ENCODE assay signal across 15 cellular contexts in the genomic region with DNA sequence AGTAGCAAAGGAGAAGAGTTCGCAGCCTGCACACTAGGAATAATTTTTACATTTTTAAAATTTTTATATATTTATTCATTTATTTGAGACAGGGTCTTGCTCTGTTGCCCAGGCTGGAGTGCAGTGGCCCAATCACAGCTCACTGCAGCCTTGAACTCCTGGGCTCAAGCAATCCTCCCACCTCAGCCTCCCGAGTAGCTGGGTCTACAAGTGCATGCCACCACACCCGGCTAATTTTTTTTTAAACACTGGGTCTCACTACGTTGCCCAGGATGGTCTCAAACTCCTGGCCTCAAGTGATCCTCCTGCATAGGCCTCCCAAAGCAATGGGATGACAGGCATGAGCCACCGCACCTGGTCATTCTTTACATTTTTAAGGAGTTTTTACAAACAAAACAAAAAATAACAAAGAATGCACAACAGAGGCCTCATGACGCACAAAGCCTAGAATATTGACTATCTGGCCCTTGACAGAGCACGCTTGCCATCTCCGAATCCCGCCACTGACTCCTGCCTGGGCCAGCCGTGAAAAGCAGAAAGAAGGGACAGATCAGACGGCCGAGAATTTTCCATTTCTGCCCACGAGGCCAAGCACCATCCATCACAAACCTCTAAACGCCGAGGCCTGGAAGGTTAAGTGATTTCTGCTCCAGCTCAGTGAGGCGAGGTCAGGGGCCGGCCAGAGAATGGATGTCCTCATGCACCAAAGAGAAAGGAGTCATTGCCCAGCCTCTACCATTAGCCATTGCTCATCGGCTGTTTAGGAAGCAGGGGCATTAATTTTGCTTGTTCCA.
DNase-seq lines count a peak whose midpoint lies in the region; ATAC-seq and TF ChIP-seq lines count a peak whose summit lies in the region.
"Had no signal": no experiment of that assay in that cellular context is flagged by ENCODE, and none has a peak within 500 bp of the region (broad histone marks: within the 10 kb centered on the region; RNA-seq: fewer than 3 reads in every experiment).

No MANE protein-coding gene starts in this region.

- CTCF ChIA-PET in AG04450 (lab: Charles Lee), result no interaction called here
- CTCF ChIA-PET in WTC11 (lab: Charles Lee), result no interaction called here

- H3K27me3 Mint-ChIP-seq in WTC11 (ENCODE audit: low read depth) (no peaks in the 10 kb centered on the region; the same call in 1 of the 2 replicates), endothelial cell (ENCODE audit: unreplicated experiment) (peaks cover 11% of the 10 kb centered on the region)

- DNase-seq in AG04450 (ENCODE audit: low read depth, low spot score), result no peak
- no peak for DNase-seq in WTC11 (ENCODE audit: low spot score)
- no peak for DNase-seq in omental fat pad (ENCODE audit: low spot score)
- DNase-seq in stimulated activated CD4-positive, alpha-beta T cell treated with anti-CD3 and anti-CD28 coated beads, Interleukin-4, amount 100 ng/mL, for 1 hour, result no peak
- DNase-seq in coronary artery (ENCODE audit: low spot score), result no peak
- DNase-seq in endothelial cell (ENCODE audit: low spot score), result no peak
- DNase-seq: activated CD4-positive, CD25-positive, alpha-beta regulatory T cell; activated effector memory CD4-positive, alpha-beta T cell treated with anti-CD3 and anti-CD28 coated beads, Interleukin-2, amount 50 U/mL, for 16 hours; H7; NCI-H2081 treated with DMSO at 0.1 percent for 48 hours; NCI-H82 had no signal

- H3K4me1 Mint-ChIP-seq in WTC11 (peaks cover 23% of the 10 kb centered on the region), endothelial cell (ENCODE audit: unreplicated experiment) (peaks cover 24% of the 10 kb centered on the region)

- H3K36me3 Mint-ChIP-seq in WTC11, result no peaks in the 10 kb centered on the region
- H3K36me3 Mint-ChIP-seq in endothelial cell (ENCODE audit: low read depth, unreplicated experiment), result peaks cover 4% of the 10 kb centered on the region
- H3K36me3 Mint-ChIP-seq: stimulated activated effector memory CD8-positive, alpha-beta T cell treated with anti-CD3 and anti-CD28 coated beads, Interleukin-12 subunit alpha, Interleukin-12 subunit beta, amount 100 ng/mL, for 72 hours had no signal

- peaks cover 1% of the 10 kb centered on the region for H3K27me3 ChIP-seq in AG04450 (ENCODE audit: control insufficient read depth, insufficient read depth, low read length)
- H3K27me3 ChIP-seq in layer of hippocampus (ENCODE audit: control insufficient read depth, insufficient read depth, low read length), result no peaks in the 10 kb centered on the region
- H3K27me3 ChIP-seq in rectal smooth muscle tissue (ENCODE audit: control insufficient read depth, insufficient read depth, low read length), result no peaks in the 10 kb centered on the region

- H3K4me3 ChIP-seq in AG04450 (ENCODE audit: low read depth, low read length) (no peak overlapping the region), rectal smooth muscle tissue (ENCODE audit: low read length) (no peak overlapping the region), coronary artery (no peak overlapping the region)

- peaks cover 45% of the 10 kb centered on the region for H3K4me1 ChIP-seq in rectal smooth muscle tissue (ENCODE audit: control insufficient read depth, insufficient read depth, low read length)

- POLR2A ChIA-PET in AG04450 (lab: Yijun Ruan, JAX) (no interaction called here), WTC11 (lab: Charles Lee) (no interaction called here)

- no peak overlapping the region for H3K9ac ChIP-seq in rectal smooth muscle tissue (ENCODE audit: low read length)

- H3K9me3 Mint-ChIP-seq in WTC11, result no peaks in the 10 kb centered on the region
- no peaks in the 10 kb centered on the region for H3K9me3 Mint-ChIP-seq in endothelial cell (ENCODE audit: unreplicated experiment)
- H3K9me3 Mint-ChIP-seq: stimulated activated effector memory CD8-positive, alpha-beta T cell treated with anti-CD3 and anti-CD28 coated beads, Interleukin-12 subunit alpha, Interleukin-12 subunit beta, amount 100 ng/mL, for 72 hours; T-helper 1 cell treated with Interleukin-12 subunit alpha and Interleukin-12 subunit beta and Interleukin-4 antibody, amounts not matched to agents 30 μg/mL and 1 μg/mL, for 36 hours had no signal

- no peaks in the 10 kb centered on the region for H3K36me3 ChIP-seq in rectal smooth muscle tissue (ENCODE audit: control insufficient read depth, insufficient read depth, low read length)

- H3K4me3 Mint-ChIP-seq in WTC11 (no peak overlapping the region), endothelial cell (ENCODE audit: unreplicated experiment) (no peak overlapping the region)
- H3K4me3 Mint-ChIP-seq: stimulated activated effector memory CD8-positive, alpha-beta T cell treated with anti-CD3 and anti-CD28 coated beads, Interleukin-12 subunit alpha, Interleukin-12 subunit beta, amount 100 ng/mL, for 72 hours; T-helper 1 cell treated with Interleukin-12 subunit alpha and Interleukin-12 subunit beta and Interleukin-4 antibody, amounts not matched to agents 30 μg/mL and 1 μg/mL, for 36 hours had no signal

- TF ChIP-seq CTCF in AG04450 (IDR thresholded peaks at IDR 0.05; ENCODE audit: low read depth, low read length) (no peak), WTC11 (IDR thresholded peaks at IDR 0.05) (no peak), omental fat pad (IDR thresholded peaks at IDR 0.05) (no peak), coronary artery (IDR thresholded peaks at IDR 0.05) (no peak), endothelial cell (IDR thresholded peaks at IDR 0.05; ENCODE audit: unreplicated experiment) (no peak)

- no peak overlapping the region; the same call in none of the 2 replicates for H3K27ac Mint-ChIP-seq in WTC11
- no peak overlapping the region for H3K27ac Mint-ChIP-seq in endothelial cell (ENCODE audit: unreplicated experiment)
- H3K27ac Mint-ChIP-seq: stimulated activated effector memory CD8-positive, alpha-beta T cell treated with anti-CD3 and anti-CD28 coated beads, Interleukin-12 subunit alpha, Interleukin-12 subunit beta, amount 100 ng/mL, for 72 hours; T-helper 1 cell treated with Interleukin-12 subunit alpha and Interleukin-12 subunit beta and Interleukin-4 antibody, amounts not matched to agents 30 μg/mL and 1 μg/mL, for 36 hours had no signal

- peaks cover 21% of the 10 kb centered on the region for H3K9me3 ChIP-seq in AG04450 (ENCODE audit: control insufficient read depth, insufficient read depth, low read length)

- H3K27ac ChIP-seq in AG04450 (ENCODE audit: low read depth, low read length) (peak overlapping the region; percentile 11), layer of hippocampus (ENCODE audit: low read depth, low read length) (peak overlapping the region; percentile 78), rectal smooth muscle tissue (ENCODE audit: low read depth, low read length) (peak overlapping the region; percentile 94), coronary artery (peak overlapping the region in 1 of 2 donors; percentile 94)

- ATAC-seq in WTC11 (no peak), omental fat pad (ENCODE audit: low FRiP score) (no peak)
- ATAC-seq: stimulated activated effector memory CD8-positive, alpha-beta T cell treated with anti-CD3 and anti-CD28 coated beads, Interleukin-12 subunit alpha, Interleukin-12 subunit beta, amount 100 ng/mL, for 72 hours had no signal

TF ChIP-seq in WTC11, 78 proteins besides CTCF, POLR2A, EP300 and RAD21:
- TF ChIP-seq IRF2 (CRISPR knock-in tag; IDR thresholded peaks at IDR 0.05; ENCODE audit: borderline replicate concordance, low read depth) (no peak), ZNF121 (CRISPR knock-in tag; IDR thresholded peaks at IDR 0.05) (peak; percentile 49; the same call in 1 of the 2 replicates)
- TF ChIP-seq, protein P1, sequence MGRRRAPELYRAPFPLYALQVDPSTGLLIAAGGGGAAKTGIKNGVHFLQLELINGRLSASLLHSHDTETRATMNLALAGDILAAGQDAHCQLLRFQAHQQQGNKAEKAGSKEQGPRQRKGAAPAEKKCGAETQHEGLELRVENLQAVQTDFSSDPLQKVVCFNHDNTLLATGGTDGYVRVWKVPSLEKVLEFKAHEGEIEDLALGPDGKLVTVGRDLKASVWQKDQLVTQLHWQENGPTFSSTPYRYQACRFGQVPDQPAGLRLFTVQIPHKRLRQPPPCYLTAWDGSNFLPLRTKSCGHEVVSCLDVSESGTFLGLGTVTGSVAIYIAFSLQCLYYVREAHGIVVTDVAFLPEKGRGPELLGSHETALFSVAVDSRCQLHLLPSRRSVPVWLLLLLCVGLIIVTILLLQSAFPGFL (CRISPR knock-in tag; IDR thresholded peaks at IDR 0.05; ENCODE audit: borderline replicate concordance), result no peak
